Comparison of ENCODE assay signal across 1 cellular context in genomic region chr10:12068467-12069269, GRCh38.
TF ChIP-seq lines count a peak whose summit lies in the region.

A gene with protein sequence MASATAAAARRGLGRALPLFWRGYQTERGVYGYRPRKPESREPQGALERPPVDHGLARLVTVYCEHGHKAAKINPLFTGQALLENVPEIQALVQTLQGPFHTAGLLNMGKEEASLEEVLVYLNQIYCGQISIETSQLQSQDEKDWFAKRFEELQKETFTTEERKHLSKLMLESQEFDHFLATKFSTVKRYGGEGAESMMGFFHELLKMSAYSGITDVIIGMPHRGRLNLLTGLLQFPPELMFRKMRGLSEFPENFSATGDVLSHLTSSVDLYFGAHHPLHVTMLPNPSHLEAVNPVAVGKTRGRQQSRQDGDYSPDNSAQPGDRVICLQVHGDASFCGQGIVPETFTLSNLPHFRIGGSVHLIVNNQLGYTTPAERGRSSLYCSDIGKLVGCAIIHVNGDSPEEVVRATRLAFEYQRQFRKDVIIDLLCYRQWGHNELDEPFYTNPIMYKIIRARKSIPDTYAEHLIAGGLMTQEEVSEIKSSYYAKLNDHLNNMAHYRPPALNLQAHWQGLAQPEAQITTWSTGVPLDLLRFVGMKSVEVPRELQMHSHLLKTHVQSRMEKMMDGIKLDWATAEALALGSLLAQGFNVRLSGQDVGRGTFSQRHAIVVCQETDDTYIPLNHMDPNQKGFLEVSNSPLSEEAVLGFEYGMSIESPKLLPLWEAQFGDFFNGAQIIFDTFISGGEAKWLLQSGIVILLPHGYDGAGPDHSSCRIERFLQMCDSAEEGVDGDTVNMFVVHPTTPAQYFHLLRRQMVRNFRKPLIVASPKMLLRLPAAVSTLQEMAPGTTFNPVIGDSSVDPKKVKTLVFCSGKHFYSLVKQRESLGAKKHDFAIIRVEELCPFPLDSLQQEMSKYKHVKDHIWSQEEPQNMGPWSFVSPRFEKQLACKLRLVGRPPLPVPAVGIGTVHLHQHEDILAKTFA (plus strand): TSS chr10:12068954. CDS start chr10:12069034, 80 bp downstream.

TF ChIP-seq in GM12878, 131 proteins besides CTCF, POLR2A, EP300 and RAD21 (continued from another document and continues in another):
- TF ChIP-seq, protein P1, sequence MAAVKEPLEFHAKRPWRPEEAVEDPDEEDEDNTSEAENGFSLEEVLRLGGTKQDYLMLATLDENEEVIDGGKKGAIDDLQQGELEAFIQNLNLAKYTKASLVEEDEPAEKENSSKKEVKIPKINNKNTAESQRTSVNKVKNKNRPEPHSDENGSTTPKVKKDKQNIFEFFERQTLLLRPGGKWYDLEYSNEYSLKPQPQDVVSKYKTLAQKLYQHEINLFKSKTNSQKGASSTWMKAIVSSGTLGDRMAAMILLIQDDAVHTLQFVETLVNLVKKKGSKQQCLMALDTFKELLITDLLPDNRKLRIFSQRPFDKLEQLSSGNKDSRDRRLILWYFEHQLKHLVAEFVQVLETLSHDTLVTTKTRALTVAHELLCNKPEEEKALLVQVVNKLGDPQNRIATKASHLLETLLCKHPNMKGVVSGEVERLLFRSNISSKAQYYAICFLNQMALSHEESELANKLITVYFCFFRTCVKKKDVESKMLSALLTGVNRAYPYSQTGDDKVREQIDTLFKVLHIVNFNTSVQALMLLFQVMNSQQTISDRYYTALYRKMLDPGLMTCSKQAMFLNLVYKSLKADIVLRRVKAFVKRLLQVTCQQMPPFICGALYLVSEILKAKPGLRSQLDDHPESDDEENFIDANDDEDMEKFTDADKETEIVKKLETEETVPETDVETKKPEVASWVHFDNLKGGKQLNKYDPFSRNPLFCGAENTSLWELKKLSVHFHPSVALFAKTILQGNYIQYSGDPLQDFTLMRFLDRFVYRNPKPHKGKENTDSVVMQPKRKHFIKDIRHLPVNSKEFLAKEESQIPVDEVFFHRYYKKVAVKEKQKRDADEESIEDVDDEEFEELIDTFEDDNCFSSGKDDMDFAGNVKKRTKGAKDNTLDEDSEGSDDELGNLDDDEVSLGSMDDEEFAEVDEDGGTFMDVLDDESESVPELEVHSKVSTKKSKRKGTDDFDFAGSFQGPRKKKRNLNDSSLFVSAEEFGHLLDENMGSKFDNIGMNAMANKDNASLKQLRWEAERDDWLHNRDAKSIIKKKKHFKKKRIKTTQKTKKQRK (IDR thresholded peaks at IDR 0.05; ENCODE audit: low read depth, low read length), result no peak
- TF ChIP-seq IKZF2 (IDR thresholded peaks at IDR 0.05) (peak; percentile 94), POLR2AphosphoS5 (IDR thresholded peaks at IDR 0.05; ENCODE audit: low read length) (peak; percentile 74; the same call in 1 of the 2 replicates), IRF3 (IDR thresholded peaks at IDR 0.05) (no peak), NFXL1 (IDR thresholded peaks at IDR 0.05; ENCODE audit: borderline replicate concordance) (no peak), RBBP5 (conservative IDR thresholded peaks at IDR 0.05) (no peak), FOS (IDR thresholded peaks at IDR 0.05; ENCODE audit: borderline replicate concordance, extremely low read depth, insufficient read length) (peak; percentile 26), MTA3 (IDR thresholded peaks at IDR 0.05; ENCODE audit: borderline replicate concordance, low read length) (no peak; the same call in 1 of the 2 replicates), STAT3 (IDR thresholded peaks at IDR 0.05; ENCODE audit: low read depth, low read length) (no peak), BCLAF1 (IDR thresholded peaks at IDR 0.05) (no peak), EZH2 (IDR thresholded peaks at IDR 0.05; ENCODE audit: borderline replicate concordance, control insufficient read depth, low read depth, low read length) (no peak), MTA2 (IDR thresholded peaks at IDR 0.05; ENCODE audit: low read depth) (peak; percentile 41; the same call in 1 of the 2 replicates), CBFB (IDR thresholded peaks at IDR 0.05; ENCODE audit: low read depth) (peak; percentile 85), SIX5 (IDR thresholded peaks at IDR 0.05; ENCODE audit: low read depth, low read length, severe bottlenecking) (no peak), BHLHE40 (IDR thresholded peaks at IDR 0.05; ENCODE audit: borderline replicate concordance in 1 of 2, low read depth in 2 of 2, low read length in 1 of 2) (peak; percentile 83 to 85), BCL11A (IDR thresholded peaks at IDR 0.05; ENCODE audit: low read depth, low read length) (no peak), ASH2L (IDR thresholded peaks at IDR 0.05; ENCODE audit: borderline replicate concordance, low read depth) (no peak), ZNF274 (IDR thresholded peaks at IDR 0.05; ENCODE audit: insufficient read depth, insufficient read length) (no peak), NR2F1 (conservative IDR thresholded peaks at IDR 0.05) (no peak), KDM1A (IDR thresholded peaks at IDR 0.05; ENCODE audit: borderline replicate concordance) (no peak), RELA (IDR thresholded peaks at IDR 0.05; ENCODE audit: borderline replicate concordance, partially characterized antibody) (peak; percentile 59), RFX5 (IDR thresholded peaks at IDR 0.05; ENCODE audit: low read depth, low read length) (peak; percentile 76), CREB1 (IDR thresholded peaks at IDR 0.05; ENCODE audit: low read depth) (peak; percentile 72), IKZF1 (conservative IDR thresholded peaks at IDR 0.05) (peak; percentile 96), MLLT1 (IDR thresholded peaks at IDR 0.05) (0 out of 2 replicates have a peak, but pooled peaks have one; percentile 66), TBL1XR1 (IDR thresholded peaks at IDR 0.05; ENCODE audit: low read depth, low read length) (peak; percentile 55; the same call in 1 of the 2 replicates)
- TF ChIP-seq, protein P2, sequence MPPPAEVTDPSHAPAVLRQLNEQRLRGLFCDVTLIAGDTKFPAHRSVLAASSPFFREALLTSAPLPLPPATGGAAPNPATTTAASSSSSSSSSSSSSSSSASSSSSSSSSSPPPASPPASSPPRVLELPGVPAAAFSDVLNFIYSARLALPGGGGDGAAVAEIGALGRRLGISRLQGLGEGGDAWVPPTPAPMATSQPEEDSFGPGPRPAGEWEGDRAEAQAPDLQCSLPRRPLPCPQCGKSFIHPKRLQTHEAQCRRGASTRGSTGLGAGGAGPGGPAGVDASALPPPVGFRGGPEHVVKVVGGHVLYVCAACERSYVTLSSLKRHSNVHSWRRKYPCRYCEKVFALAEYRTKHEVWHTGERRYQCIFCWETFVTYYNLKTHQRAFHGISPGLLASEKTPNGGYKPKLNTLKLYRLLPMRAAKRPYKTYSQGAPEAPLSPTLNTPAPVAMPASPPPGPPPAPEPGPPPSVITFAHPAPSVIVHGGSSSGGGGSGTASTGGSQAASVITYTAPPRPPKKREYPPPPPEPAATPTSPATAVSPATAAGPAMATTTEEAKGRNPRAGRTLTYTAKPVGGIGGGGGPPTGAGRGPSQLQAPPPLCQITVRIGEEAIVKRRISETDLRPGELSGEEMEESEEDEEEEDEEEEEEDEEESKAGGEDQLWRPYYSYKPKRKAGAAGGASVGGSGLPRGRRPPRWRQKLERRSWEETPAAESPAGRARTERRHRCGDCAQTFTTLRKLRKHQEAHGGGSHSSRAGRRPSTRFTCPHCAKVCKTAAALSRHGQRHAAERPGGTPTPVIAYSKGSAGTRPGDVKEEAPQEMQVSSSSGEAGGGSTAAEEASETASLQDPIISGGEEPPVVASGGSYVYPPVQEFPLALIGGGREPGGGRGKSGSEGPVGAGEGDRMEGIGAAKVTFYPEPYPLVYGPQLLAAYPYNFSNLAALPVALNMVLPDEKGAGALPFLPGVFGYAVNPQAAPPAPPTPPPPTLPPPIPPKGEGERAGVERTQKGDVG (CRISPR knock-in tag; IDR thresholded peaks at IDR 0.05), result no peak
- TF ChIP-seq, protein P3, sequence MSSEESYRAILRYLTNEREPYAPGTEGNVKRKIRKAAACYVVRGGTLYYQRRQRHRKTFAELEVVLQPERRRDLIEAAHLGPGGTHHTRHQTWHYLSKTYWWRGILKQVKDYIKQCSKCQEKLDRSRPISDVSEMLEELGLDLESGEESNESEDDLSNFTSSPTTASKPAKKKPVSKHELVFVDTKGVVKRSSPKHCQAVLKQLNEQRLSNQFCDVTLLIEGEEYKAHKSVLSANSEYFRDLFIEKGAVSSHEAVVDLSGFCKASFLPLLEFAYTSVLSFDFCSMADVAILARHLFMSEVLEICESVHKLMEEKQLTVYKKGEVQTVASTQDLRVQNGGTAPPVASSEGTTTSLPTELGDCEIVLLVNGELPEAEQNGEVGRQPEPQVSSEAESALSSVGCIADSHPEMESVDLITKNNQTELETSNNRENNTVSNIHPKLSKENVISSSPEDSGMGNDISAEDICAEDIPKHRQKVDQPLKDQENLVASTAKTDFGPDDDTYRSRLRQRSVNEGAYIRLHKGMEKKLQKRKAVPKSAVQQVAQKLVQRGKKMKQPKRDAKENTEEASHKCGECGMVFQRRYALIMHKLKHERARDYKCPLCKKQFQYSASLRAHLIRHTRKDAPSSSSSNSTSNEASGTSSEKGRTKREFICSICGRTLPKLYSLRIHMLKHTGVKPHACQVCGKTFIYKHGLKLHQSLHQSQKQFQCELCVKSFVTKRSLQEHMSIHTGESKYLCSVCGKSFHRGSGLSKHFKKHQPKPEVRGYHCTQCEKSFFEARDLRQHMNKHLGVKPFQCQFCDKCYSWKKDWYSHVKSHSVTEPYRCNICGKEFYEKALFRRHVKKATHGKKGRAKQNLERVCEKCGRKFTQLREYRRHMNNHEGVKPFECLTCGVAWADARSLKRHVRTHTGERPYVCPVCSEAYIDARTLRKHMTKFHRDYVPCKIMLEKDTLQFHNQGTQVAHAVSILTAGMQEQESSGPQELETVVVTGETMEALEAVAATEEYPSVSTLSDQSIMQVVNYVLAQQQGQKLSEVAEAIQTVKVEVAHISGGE (CRISPR knock-in tag; IDR thresholded peaks at IDR 0.05), result no peak
- TF ChIP-seq, protein P4, sequence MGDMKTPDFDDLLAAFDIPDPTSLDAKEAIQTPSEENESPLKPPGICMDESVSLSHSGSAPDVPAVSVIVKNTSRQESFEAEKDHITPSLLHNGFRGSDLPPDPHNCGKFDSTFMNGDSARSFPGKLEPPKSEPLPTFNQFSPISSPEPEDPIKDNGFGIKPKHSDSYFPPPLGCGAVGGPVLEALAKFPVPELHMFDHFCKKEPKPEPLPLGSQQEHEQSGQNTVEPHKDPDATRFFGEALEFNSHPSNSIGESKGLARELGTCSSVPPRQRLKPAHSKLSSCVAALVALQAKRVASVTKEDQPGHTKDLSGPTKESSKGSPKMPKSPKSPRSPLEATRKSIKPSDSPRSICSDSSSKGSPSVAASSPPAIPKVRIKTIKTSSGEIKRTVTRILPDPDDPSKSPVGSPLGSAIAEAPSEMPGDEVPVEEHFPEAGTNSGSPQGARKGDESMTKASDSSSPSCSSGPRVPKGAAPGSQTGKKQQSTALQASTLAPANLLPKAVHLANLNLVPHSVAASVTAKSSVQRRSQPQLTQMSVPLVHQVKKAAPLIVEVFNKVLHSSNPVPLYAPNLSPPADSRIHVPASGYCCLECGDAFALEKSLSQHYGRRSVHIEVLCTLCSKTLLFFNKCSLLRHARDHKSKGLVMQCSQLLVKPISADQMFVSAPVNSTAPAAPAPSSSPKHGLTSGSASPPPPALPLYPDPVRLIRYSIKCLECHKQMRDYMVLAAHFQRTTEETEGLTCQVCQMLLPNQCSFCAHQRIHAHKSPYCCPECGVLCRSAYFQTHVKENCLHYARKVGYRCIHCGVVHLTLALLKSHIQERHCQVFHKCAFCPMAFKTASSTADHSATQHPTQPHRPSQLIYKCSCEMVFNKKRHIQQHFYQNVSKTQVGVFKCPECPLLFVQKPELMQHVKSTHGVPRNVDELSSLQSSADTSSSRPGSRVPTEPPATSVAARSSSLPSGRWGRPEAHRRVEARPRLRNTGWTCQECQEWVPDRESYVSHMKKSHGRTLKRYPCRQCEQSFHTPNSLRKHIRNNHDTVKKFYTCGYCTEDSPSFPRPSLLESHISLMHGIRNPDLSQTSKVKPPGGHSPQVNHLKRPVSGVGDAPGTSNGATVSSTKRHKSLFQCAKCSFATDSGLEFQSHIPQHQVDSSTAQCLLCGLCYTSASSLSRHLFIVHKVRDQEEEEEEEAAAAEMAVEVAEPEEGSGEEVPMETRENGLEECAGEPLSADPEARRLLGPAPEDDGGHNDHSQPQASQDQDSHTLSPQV (IDR thresholded peaks at IDR 0.05), result no peak
